In genomic region chr5:84673785-84674184, GRCh38 we compare ENCODE assay signal across 24 cellular contexts.
"Had no signal": no experiment of that assay in that cellular context is flagged by ENCODE, and none has a peak within 500 bp of the region (broad histone marks: within the 10 kb centered on the region; RNA-seq: fewer than 3 reads in every experiment).

No MANE protein-coding gene starts in this region.

- FAIRE-seq: HepG2 had no signal

- DNase-seq: IMR-90, Karpas-422, KG1, MV-4-11, NCI-H1048, NCI-H1105 treated with DMSO at 0.1 percent for 48 hours, NCI-H1417 treated with DMSO at 0.1 percent for 48 hours, NCI-H146, NCI-H1694 treated with DMSO at 0.1 percent for 48 hours, NCI-H1930, NCI-H2081, NCI-H2107, NCI-H2227 treated with DMSO at 0.1 percent for 48 hours, NCI-H524, NCI-H526 treated with DMSO at 0.1 percent for 48 hours, NCI-H748 treated with DMSO at 0.1 percent for 48 hours, PC-9, Peyer's patch, SHP77 treated with DMSO at 0.1 percent for 48 hours, SJCRH30, T-helper 1 cell had no signal

- H3K4me2 ChIP-seq: PC-9 had no signal

- ATAC-seq: HepG2, Right ventricle myocardium inferior, SK-N-SH treated with all-trans-retinoic acid at 6 μM for 48 hours had no signal

- H2AFZ ChIP-seq: PC-9 had no signal

- H3K36me3 ChIP-seq: Peyer's patch, SJCRH30 had no signal

- H3K4me1 ChIP-seq: Peyer's patch, SJCRH30 had no signal

- H3K4me3 ChIP-seq: PC-9, Peyer's patch, SJCRH30 had no signal

- H3K27me3 ChIP-seq: Peyer's patch, SJCRH30 had no signal

- H3K27ac ChIP-seq: PC-9, Peyer's patch, SJCRH30 had no signal
